Comparison of ENCODE assay signal across 8 cellular contexts in genomic region chr5:80238778-80239679, GRCh38. TPM values are rescaled to one million over a fixed set of nuclear protein-coding genes. Genes with fewer than 3 reads are reported as not detected.
DNase-seq lines count a peak whose midpoint lies in the region; ATAC-seq and TF ChIP-seq lines count a peak whose summit lies in the region.

No MANE protein-coding gene starts in this region.

- H3K36me3 ChIP-seq in Peyer's patch, result peaks cover 0 to 6% (median 0%) of the 10 kb centered on the region in 3 donors

- no peak for ATAC-seq in GM18870 (IDR thresholded peaks at IDR 0.05; ENCODE audit: unreplicated experiment)

- H3K4me3 ChIP-seq in Peyer's patch, result no peak overlapping the region
- no peak overlapping the region for H3K4me3 ChIP-seq in fibroblast of mammary gland (ENCODE audit: control insufficient read depth, low read depth, low read length)

- H3K9me3 ChIP-seq in Peyer's patch, result no peaks in the 10 kb centered on the region

- H3K27ac ChIP-seq in Peyer's patch, result peak overlapping the region in 1 of 4 donors; percentile 26

- H3K4me1 ChIP-seq in Peyer's patch, result peaks cover 0 to 20% (median 3%) of the 10 kb centered on the region in 4 donors

- no peaks in the 10 kb centered on the region for H3K27me3 ChIP-seq in Peyer's patch

- peak; percentile 40 for DNase-seq in HT-29 (ENCODE audit: low spot score)
- peak in 2 of 3 donors; percentile 51 to 71 for DNase-seq in Peyer's patch
- DNase-seq in fibroblast of mammary gland (ENCODE audit: low read depth), result peak; percentile 74
- peak; percentile 86 for DNase-seq in posterior vena cava (ENCODE audit: low spot score)
- no peak for DNase-seq in activated CD4-positive, CD25-positive, alpha-beta regulatory T cell treated with anti-CD3 and anti-CD28 coated beads, Interleukin-2, amount 50 U/mL, for 72 hours
- DNase-seq in SIG-M5 (lab: John Stamatoyannopoulos, UW), result no peak
- DNase-seq in cerebellar cortex (ENCODE audit: low spot score), result no peak

- intact Hi-C loops in posterior vena cava (cut with DNase I), result no loop called here

- TF ChIP-seq CTCF in Peyer's patch (IDR thresholded peaks at IDR 0.05) (no peak), fibroblast of mammary gland (conservative IDR thresholded peaks at IDR 0.05; ENCODE audit: control insufficient read depth, insufficient read depth, low read depth, low read length) (no peak)

- TF ChIP-seq POLR2A in Peyer's patch (IDR thresholded peaks at IDR 0.05), result no peak

RNA-seq across cellular contexts. Expression of gene SERINC5, which starts 16.8 kb away (rescaled TPM):
- 47.2 and 48.8 TPM in 2 replicates for total RNA-seq in HT-29 (2014; rRNA removed; shearing (Covaris generic))
- total RNA-seq in Peyer's patch, result 10 to 100 TPM; 22.3 to 40.9 (median 30.3) TPM
- 10 to 100 TPM; 13.5 to 14.7 TPM for total RNA-seq in posterior vena cava

Comparison
In these comparisons a context has a peak if more than half of its experiments do, and no peak if none do; other contexts are left out.
1. DNase-seq: peak in HT-29 (single experiment), Peyer's patch (2 of 3), fibroblast of mammary gland (single experiment) and posterior vena cava (single experiment); none in activated CD4-positive, CD25-positive, alpha-beta regulatory T cell treated with anti-CD3 and anti-CD28 coated beads, Interleukin-2, amount 50 U/mL, for 72 hours (single experiment), SIG-M5 (single experiment) and cerebellar cortex (single experiment).